ENCODE assay signal across 1 cellular context in the genomic region with DNA sequence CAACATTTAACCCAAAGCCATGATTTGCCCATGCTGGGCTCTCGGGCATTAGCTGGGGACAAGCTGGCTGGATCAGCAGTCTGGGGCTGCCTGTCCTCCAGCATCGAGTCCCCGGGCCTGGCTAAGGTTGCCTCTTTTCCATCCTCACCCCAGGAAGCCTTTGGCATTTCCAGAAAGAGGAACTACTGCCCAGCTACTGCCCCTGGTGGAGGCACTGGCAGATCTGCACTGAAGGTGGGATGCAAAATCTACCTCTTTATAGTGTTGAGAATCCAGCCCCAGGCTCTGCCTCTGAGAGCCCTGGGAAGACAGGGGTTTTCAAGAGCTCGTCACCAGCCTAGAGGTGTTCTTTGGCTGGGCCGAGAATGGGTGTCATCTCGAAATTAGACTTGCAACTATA.
TF ChIP-seq lines count a peak whose summit lies in the region.

No MANE protein-coding gene starts in this region.

TF ChIP-seq in HepG2, 621 proteins besides CTCF, POLR2A, EP300 and RAD21 (continued from another document):
- TF ChIP-seq, protein P1, sequence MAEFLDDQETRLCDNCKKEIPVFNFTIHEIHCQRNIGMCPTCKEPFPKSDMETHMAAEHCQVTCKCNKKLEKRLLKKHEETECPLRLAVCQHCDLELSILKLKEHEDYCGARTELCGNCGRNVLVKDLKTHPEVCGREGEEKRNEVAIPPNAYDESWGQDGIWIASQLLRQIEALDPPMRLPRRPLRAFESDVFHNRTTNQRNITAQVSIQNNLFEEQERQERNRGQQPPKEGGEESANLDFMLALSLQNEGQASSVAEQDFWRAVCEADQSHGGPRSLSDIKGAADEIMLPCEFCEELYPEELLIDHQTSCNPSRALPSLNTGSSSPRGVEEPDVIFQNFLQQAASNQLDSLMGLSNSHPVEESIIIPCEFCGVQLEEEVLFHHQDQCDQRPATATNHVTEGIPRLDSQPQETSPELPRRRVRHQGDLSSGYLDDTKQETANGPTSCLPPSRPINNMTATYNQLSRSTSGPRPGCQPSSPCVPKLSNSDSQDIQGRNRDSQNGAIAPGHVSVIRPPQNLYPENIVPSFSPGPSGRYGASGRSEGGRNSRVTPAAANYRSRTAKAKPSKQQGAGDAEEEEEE (CRISPR knock-in tag; IDR thresholded peaks at IDR 0.05; ENCODE audit: borderline replicate concordance): no peak
- TF ChIP-seq DNMT3B (CRISPR knock-in tag; conservative IDR thresholded peaks at IDR 0.05) (no peak), ZNF598 (CRISPR knock-in tag; IDR thresholded peaks at IDR 0.05; ENCODE audit: borderline replicate concordance) (no peak), ZKSCAN5 (CRISPR knock-in tag; IDR thresholded peaks at IDR 0.05) (no peak), BCL6 (CRISPR knock-in tag; IDR thresholded peaks at IDR 0.05) (no peak), AHR (CRISPR knock-in tag; IDR thresholded peaks at IDR 0.05) (no peak)
- TF ChIP-seq, protein P2, sequence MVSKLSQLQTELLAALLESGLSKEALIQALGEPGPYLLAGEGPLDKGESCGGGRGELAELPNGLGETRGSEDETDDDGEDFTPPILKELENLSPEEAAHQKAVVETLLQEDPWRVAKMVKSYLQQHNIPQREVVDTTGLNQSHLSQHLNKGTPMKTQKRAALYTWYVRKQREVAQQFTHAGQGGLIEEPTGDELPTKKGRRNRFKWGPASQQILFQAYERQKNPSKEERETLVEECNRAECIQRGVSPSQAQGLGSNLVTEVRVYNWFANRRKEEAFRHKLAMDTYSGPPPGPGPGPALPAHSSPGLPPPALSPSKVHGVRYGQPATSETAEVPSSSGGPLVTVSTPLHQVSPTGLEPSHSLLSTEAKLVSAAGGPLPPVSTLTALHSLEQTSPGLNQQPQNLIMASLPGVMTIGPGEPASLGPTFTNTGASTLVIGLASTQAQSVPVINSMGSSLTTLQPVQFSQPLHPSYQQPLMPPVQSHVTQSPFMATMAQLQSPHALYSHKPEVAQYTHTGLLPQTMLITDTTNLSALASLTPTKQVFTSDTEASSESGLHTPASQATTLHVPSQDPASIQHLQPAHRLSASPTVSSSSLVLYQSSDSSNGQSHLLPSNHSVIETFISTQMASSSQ (IDR thresholded peaks at IDR 0.05; ENCODE audit: low read depth): no peak
- TF ChIP-seq, protein P2 (CRISPR knock-in tag; IDR thresholded peaks at IDR 0.05; ENCODE audit: borderline replicate concordance): no peak
